8 cellular contexts compared by ENCODE assay signal in the genomic region with DNA sequence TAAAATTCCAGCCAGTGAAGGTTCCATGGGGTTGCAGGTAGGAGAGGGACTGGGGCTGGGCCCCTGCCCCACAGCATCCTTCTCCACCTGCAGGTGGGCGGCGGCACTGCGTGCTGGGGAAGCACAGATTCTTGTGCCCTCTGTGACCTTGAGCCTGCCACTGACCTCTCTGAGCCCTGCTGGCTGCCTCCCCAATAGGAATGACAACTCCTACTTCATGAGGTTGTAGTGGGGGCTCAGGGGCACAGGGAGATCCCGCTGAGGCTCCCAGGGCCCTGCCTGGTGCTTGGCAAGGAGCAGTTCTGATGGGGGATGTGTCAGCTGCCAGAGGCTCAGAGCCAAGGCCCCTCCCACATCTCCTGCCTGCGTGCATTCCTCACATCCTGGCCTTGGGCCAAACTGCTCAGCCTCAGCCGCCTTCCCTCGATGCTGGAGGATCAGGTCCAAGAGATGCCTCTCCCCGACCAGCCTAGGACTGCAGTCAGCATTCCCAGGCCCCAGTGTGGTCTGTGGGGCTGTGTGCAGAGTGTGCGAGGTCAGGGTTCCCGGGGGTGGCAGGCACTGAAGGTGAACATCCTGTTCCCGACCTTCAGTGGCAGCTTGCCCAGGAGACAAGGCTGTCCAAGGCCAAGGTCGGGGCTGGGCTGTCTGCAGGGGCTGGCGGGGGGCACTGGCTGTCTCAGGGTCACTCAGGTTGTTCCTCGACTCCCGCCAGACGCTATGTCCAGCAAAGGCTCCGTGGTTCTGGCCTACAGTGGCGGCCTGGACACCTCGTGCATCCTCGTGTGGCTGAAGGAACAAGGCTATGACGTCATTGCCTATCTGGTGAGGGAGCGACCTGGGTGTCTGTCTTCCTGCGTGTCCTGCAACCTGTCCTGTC. TPM values are rescaled to one million over a fixed set of nuclear protein-coding genes. Genes with fewer than 3 reads are reported as not detected.
DNase-seq lines count a peak whose midpoint lies in the region; ATAC-seq, FAIRE-seq and TF ChIP-seq lines count a peak whose summit lies in the region.

No MANE protein-coding gene starts in this region.

- no peaks in the 10 kb centered on the region for H3K9me3 Mint-ChIP-seq in HFFc6
- no peaks in the 10 kb centered on the region for H3K9me3 Mint-ChIP-seq in MCF 10A (ENCODE audit: unreplicated experiment)

- no peaks in the 10 kb centered on the region for H3K27me3 ChIP-seq in BJ (ENCODE audit: control insufficient read depth, insufficient read depth, low read length)

- H3K4me3 ChIP-seq in BJ (ENCODE audit: low read depth, low read length), result no peak overlapping the region
- H3K4me3 ChIP-seq in kidney (ENCODE audit: low read length in 2 of 2), result peak overlapping the region in 1 of 2 donors; percentile 27

- CTCF ChIA-PET in BJ (lab: Yijun Ruan, JAX), result interaction anchor here (0.8 to 1.7 kb wide), 4 partner anchors 9 to 595 kb away, joined by 3 to 7 read pairs (median 3); no protein-coding TSS in a partner anchor
- CTCF ChIA-PET in MCF 10A (lab: Yijun Ruan, JAX), result no interaction called here

- H3K4me1 Mint-ChIP-seq in HFFc6 (ENCODE audit: low read depth) (peaks cover 28% of the 10 kb centered on the region), MCF 10A (ENCODE audit: insufficient read depth, unreplicated experiment) (peaks cover 22% of the 10 kb centered on the region)

- DNase-seq in BJ (ENCODE audit: low read depth), result peak; percentile 74
- DNase-seq in HFFc6, result peak; percentile 89
- DNase-seq in NCI-H524 treated with DMSO at 0.1 percent for 48 hours (lab: John Stamatoyannopoulos, UW), result peak; percentile 47
- peak; percentile 96 for DNase-seq in MCF 10A (ENCODE audit: unreplicated experiment)
- DNase-seq in kidney, result peak; percentile 96
- peak; percentile 34 for DNase-seq in superior temporal gyrus (ENCODE audit: extremely low spot score)

- H3K27me3 Mint-ChIP-seq in HFFc6 (ENCODE audit: insufficient read depth), result peaks cover 1% of the 10 kb centered on the region
- no peaks in the 10 kb centered on the region for H3K27me3 Mint-ChIP-seq in MCF 10A (ENCODE audit: insufficient read depth, unreplicated experiment)

- H3K4me1 ChIP-seq in kidney (ENCODE audit: control insufficient read depth in 1 of 2, insufficient read depth in 1 of 2, low read depth in 1 of 2, low read length in 2 of 2), result peaks cover 50 to 63% of the 10 kb centered on the region in 2 donors

- intact Hi-C loops in MCF 10A (cut with micrococcal nuclease) (loop anchor here (1.0 kb wide), 1 partner anchor 187 kb away; no protein-coding TSS in a partner anchor), kidney (cut with DNase I) (no loop called here)

- H3K36me3 Mint-ChIP-seq in HFFc6 (ENCODE audit: low read depth) (no peaks in the 10 kb centered on the region), MCF 10A (ENCODE audit: insufficient read depth, unreplicated experiment) (peaks cover 50% of the 10 kb centered on the region)

- no peak for FAIRE-seq in kidney (lab: Jason Lieb, UNC)

- no peaks in the 10 kb centered on the region for H3K9me3 ChIP-seq in kidney (ENCODE audit: control insufficient read depth in 1 of 2, low read length in 2 of 2)

- ATAC-seq in GM21515 (IDR thresholded peaks at IDR 0.05; ENCODE audit: unreplicated experiment), result no peak
- no peak for ATAC-seq in HG02885 (IDR thresholded peaks at IDR 0.05; ENCODE audit: poor library complexity, unreplicated experiment)

- peak; percentile 84 for TF ChIP-seq CTCF in BJ (IDR thresholded peaks at IDR 0.05; ENCODE audit: insufficient read depth, low read depth, low read length)
- TF ChIP-seq CTCF in HFFc6 (IDR thresholded peaks at IDR 0.05), result peak; percentile 75
- TF ChIP-seq CTCF in MCF 10A (IDR thresholded peaks at IDR 0.05; ENCODE audit: unreplicated experiment), result peak; percentile 83
- peak; percentile 14 for TF ChIP-seq CTCF in kidney (IDR thresholded peaks at IDR 0.05; ENCODE audit: borderline replicate concordance, extremely low read depth, insufficient read depth)

- H3K4me3 Mint-ChIP-seq in HFFc6, result no peak overlapping the region
- no peak overlapping the region for H3K4me3 Mint-ChIP-seq in MCF 10A (ENCODE audit: unreplicated experiment)

- H3K27ac ChIP-seq in kidney (ENCODE audit: low read depth in 2 of 2, low read length in 2 of 2), result peak overlapping the region; percentile 85

- peak overlapping the region in 1 of 2 donors; percentile 46 for H3K9ac ChIP-seq in kidney (ENCODE audit: low read length in 2 of 2)

- no peak overlapping the region for H3K27ac Mint-ChIP-seq in HFFc6
- H3K27ac Mint-ChIP-seq in MCF 10A (ENCODE audit: low read depth, unreplicated experiment), result peak overlapping the region; percentile 57

- no TSS peak for BruUV-seq in MCF 10A (replicated peaks; lab: Mats Ljungman, UMichigan)

- peaks cover 22% of the 10 kb centered on the region for H3K36me3 ChIP-seq in BJ (ENCODE audit: control insufficient read depth, insufficient read depth, low read length)
- H3K36me3 ChIP-seq in kidney (ENCODE audit: control insufficient read depth in 1 of 2, insufficient read depth in 2 of 2, low read length in 2 of 2), result peaks cover 3 to 14% of the 10 kb centered on the region in 2 donors

- POLR2A ChIA-PET in BJ (lab: Charles Lee) (no interaction called here), MCF 10A (lab: Yijun Ruan, JAX) (interaction anchor here (0.6 to 1.9 kb wide), 2 partner anchors 9 to 129 kb away, joined by 3 to 4 read pairs; no protein-coding TSS in a partner anchor)

RNA-seq across cellular contexts. Expression of gene ASS1, which starts 7.0 kb away (rescaled TPM):
- polyA plus RNA-seq in BJ (2011; rRNA removed) (1,063 and 1,223 TPM in 2 replicates), kidney (ENCODE audit: insufficient read depth, low read depth, low replicate concordance) (1,185 TPM)
- polyA minus RNA-seq in BJ (2011; rRNA and poly(A)+ RNA removed), result 222 and 414 TPM in 2 replicates
- 100 to 1,000 TPM in 1 of 6 experiments, 10 to 100 TPM in 5; 48.6 to 103 (median 53.7) TPM for total RNA-seq in HFFc6 (2021; fragmentation: NEBNext Ultra II Directional; extraction: Animal tissue kit (Norgen Biotek cat#: 25700))
- total RNA-seq in MCF 10A (2022) (204 and 299 TPM in 2 replicates), kidney (124 TPM)

Comparison
In these comparisons a context has a peak if more than half of its experiments do, and no peak if none do; other contexts are left out.
1. DNase-seq: peak in every context shown above with its lines; median percentile 96 in MCF 10A; 96 in kidney; 89 in HFFc6; 74 in BJ; 47 in NCI-H524 treated with DMSO at 0.1 percent for 48 hours; 34 in superior temporal gyrus.
2. CTCF ChIP-seq: peak in every context shown above with its lines; median percentile 84 in BJ; 83 in MCF 10A; 75 in HFFc6; 14 in kidney.